Comparison of ENCODE assay signal across 9 cellular contexts in the genomic region with DNA sequence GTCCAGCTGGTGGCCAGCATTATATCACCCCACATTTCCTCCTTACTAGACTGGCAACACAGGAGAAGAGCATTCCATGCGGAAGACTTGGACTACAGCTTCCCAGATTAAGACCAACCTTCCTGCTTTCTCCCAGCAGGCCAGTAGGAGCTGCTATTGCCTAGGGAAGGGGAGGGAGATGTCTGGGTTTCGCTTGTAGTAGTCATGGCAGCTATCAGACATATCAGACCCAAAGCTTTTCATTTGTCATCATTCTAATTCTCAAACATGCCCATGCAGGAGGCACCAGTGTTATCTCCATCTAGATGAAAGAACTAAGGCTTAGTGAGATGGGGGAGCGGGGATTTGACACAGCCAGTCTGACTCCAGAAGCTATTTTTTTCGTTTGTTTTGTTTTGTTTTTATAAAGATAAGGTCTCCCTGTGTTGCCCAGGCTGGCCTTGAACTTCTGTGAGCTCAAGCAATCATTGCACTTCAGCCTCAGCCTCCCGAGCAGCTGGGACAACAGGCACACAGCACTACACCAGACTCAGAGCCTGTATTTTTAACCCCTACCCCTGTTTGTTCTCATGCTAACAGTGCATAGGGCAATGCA. TPM values are rescaled to one million over a fixed set of nuclear protein-coding genes. Genes with fewer than 3 reads are reported as not detected.
DNase-seq lines count a peak whose midpoint lies in the region; ATAC-seq and TF ChIP-seq lines count a peak whose summit lies in the region.
"Had no signal": no experiment of that assay in that cellular context is flagged by ENCODE, and none has a peak within 500 bp of the region (broad histone marks: within the 10 kb centered on the region; RNA-seq: fewer than 3 reads in every experiment).

No MANE protein-coding gene starts in this region.

- no peak overlapping the region for H3K9ac ChIP-seq in PC-3 (ENCODE audit: low read length)

- peak overlapping the region; percentile 20; the same call in 1 of the 2 replicates for H3K4me2 ChIP-seq in PC-3 (ENCODE audit: low read length)

- H2AFZ ChIP-seq in PC-3 (ENCODE audit: low read length) = no peak overlapping the region

- H3K9me3 ChIP-seq in PC-3 (ENCODE audit: low read length) = no peaks in the 10 kb centered on the region
- H3K9me3 ChIP-seq in thoracic aorta = no peaks in the 10 kb centered on the region
- H3K9me3 ChIP-seq: neutrophil had no signal

- H3K27me3 ChIP-seq in PC-3 (ENCODE audit: low read length) (no peaks in the 10 kb centered on the region), thoracic aorta (replicated peaks; ENCODE audit: insufficient read depth) (no peaks in the 10 kb centered on the region)

- peaks cover 7% of the 10 kb centered on the region for H3K4me1 ChIP-seq in PC-3 (ENCODE audit: insufficient read depth, low read length)
- H3K4me1 ChIP-seq in thoracic aorta (ENCODE audit: control insufficient read depth in 1 of 2, low read depth in 2 of 2) = no peaks in the 10 kb centered on the region

- BruUV-seq in PC-3 (replicated peaks; lab: Mats Ljungman, UMichigan) = no TSS peak

- intact Hi-C loops in PC-3 (cut with micrococcal nuclease) = loop anchor here (1.0 to 5.0 kb wide), 4 partner anchors 56 to 177 kb away; no protein-coding TSS in a partner anchor

- ATAC-seq in PC-3 = peak; percentile 95
- peak; percentile 90 for ATAC-seq in left lobe of liver
- peak; percentile 71 for ATAC-seq in thoracic aorta (ENCODE audit: insufficient number of reproducible peaks, low FRiP score, low read depth)
- ATAC-seq in GM19035 (IDR thresholded peaks at IDR 0.05; ENCODE audit: unreplicated experiment) = no peak

- no peaks in the 10 kb centered on the region for H3K36me3 ChIP-seq in PC-3 (ENCODE audit: low read depth, low read length)
- no peaks in the 10 kb centered on the region for H3K36me3 ChIP-seq in thoracic aorta
- H3K36me3 ChIP-seq: neutrophil had no signal

- no peak overlapping the region for H3K4me3 ChIP-seq in PC-3 (ENCODE audit: low read length)
- H3K4me3 ChIP-seq in thoracic aorta = no peak overlapping the region

- H3K79me2 ChIP-seq in PC-3 (ENCODE audit: low read length) = no peaks in the 10 kb centered on the region

- H4K20me1 ChIP-seq in PC-3 (ENCODE audit: low read length) = no peaks in the 10 kb centered on the region

- no peak overlapping the region for H3K27ac ChIP-seq in PC-3 (ENCODE audit: low read length)
- H3K27ac ChIP-seq in thoracic aorta = no peak overlapping the region
- H3K27ac ChIP-seq: neutrophil had no signal

- peak; percentile 64 for DNase-seq in D341Med (ENCODE audit: low spot score)
- DNase-seq in HK-2 (ENCODE audit: unreplicated experiment) = peak; percentile 17
- DNase-seq in PC-3 = peak; percentile 83
- DNase-seq in cerebellar cortex (ENCODE audit: low spot score) = peak; percentile 33
- peak; percentile 55 for DNase-seq in left lobe of liver (ENCODE audit: low spot score)
- no peak for DNase-seq in thoracic aorta (ENCODE audit: low spot score)
- no peak for DNase-seq in GF-D8 (lab: John Stamatoyannopoulos, UW)

- TF ChIP-seq CTCF in PC-3 (conservative IDR thresholded peaks at IDR 0.05; ENCODE audit: low read depth, low read length) (peak; percentile 93), thoracic aorta (IDR thresholded peaks at IDR 0.05) (peak; percentile 45)

- POLR2A ChIA-PET in PC-3 (lab: Charles Lee; ENCODE audit: unreplicated experiment) = no interaction called here

- H3F3A ChIP-seq in PC-3 (ENCODE audit: low read length, unreplicated experiment) = no peaks in the 10 kb centered on the region

- no peaks in the 10 kb centered on the region for H3K9me2 ChIP-seq in PC-3 (replicated peaks; ENCODE audit: low read length)

- CTCF ChIA-PET in PC-3 (lab: Charles Lee) = interaction anchor here (0.5 to 1.1 kb wide), 7 partner anchors 21 to 191 kb away, joined by 3 to 12 read pairs (median 3); no protein-coding TSS in a partner anchor

RNA-seq across cellular contexts. Expression of a gene that starts 4.5 kb away (rescaled TPM):
- not detected in 2 replicates for total RNA-seq in PC-3 (2014; rRNA removed)
- 128 TPM for total RNA-seq in left lobe of liver
- total RNA-seq in thoracic aorta = 100 to 1,000 TPM in 1 of 2 donors, 10 to 100 TPM in 1; 65.1 to 200 TPM

RNA-seq across cellular contexts. Expression of a gene that starts 51.5 kb away (rescaled TPM):
- not detected in 2 replicates for total RNA-seq in PC-3 (2014; rRNA removed)
- total RNA-seq in left lobe of liver = not detected
- not detected for total RNA-seq in thoracic aorta

Comparison
In these comparisons a context has a peak if more than half of its experiments do, and no peak if none do; other contexts are left out.
1. DNase-seq: peak in D341Med (single experiment), HK-2 (single experiment), PC-3 (single experiment), cerebellar cortex (single experiment) and left lobe of liver (single experiment); none in thoracic aorta (single experiment) and GF-D8 (single experiment).
2. RNA of a gene that starts 4.5 kb away (total RNA-seq): 65.1 to 200 TPM in thoracic aorta and 128 TPM in left lobe of liver (single experiment); not detected in PC-3; every median in the first group is over 10 times any median in the second.